In genomic region chr2:159035790-159036411, GRCh38 we compare ENCODE assay signal across 8 cellular contexts.
DNase-seq lines count a peak whose midpoint lies in the region; ATAC-seq and TF ChIP-seq lines count a peak whose summit lies in the region.

No MANE protein-coding gene starts in this region.

- H3K4me3 ChIP-seq in BJ (ENCODE audit: low read depth, low read length): no peak overlapping the region
- no peak overlapping the region for H3K4me3 ChIP-seq in HCT116 (replicated peaks in 1 of 2; ENCODE audit: low read depth in 1 of 2, low read length in 2 of 2)
- H3K4me3 ChIP-seq in Peyer's patch: no peak overlapping the region
- no peak overlapping the region for H3K4me3 ChIP-seq in fibroblast of pulmonary artery (replicated peaks; ENCODE audit: low read depth, low read length)

- H3K9me3 ChIP-seq in HCT116 (ENCODE audit: control insufficient read depth in 1 of 2, insufficient read depth in 1 of 2, low read depth in 1 of 2, low read length in 2 of 2) (no peaks in the 10 kb centered on the region), Peyer's patch (no peaks in the 10 kb centered on the region)

- ATAC-seq in HCT116: peak; percentile 99
- ATAC-seq in HG02623 (IDR thresholded peaks at IDR 0.05; ENCODE audit: unreplicated experiment): no peak
- ATAC-seq in HG03442 (IDR thresholded peaks at IDR 0.05; ENCODE audit: unreplicated experiment): no peak

- no peaks in the 10 kb centered on the region for H4K20me1 ChIP-seq in HCT116 (ENCODE audit: insufficient read depth)

- H3K4me1 ChIP-seq in HCT116 (ENCODE audit: control insufficient read depth in 1 of 2, insufficient read depth in 2 of 2, low read length in 2 of 2): peaks cover 15 to 16% of the 10 kb centered on the region in 2 experiments
- H3K4me1 ChIP-seq in Peyer's patch: peaks cover 0 to 25% (median 0%) of the 10 kb centered on the region in 4 donors

- no TSS peak for BruUV-seq in HCT116 (replicated peaks; lab: Mats Ljungman, UMichigan)

- no peak overlapping the region for H2AFZ ChIP-seq in HCT116 (ENCODE audit: low read depth, low read length, poor library complexity, severe bottlenecking)

- H3K36me3 ChIP-seq in BJ (ENCODE audit: control insufficient read depth, insufficient read depth, low read length) (no peaks in the 10 kb centered on the region), HCT116 (ENCODE audit: control insufficient read depth in 1 of 2, insufficient read depth in 2 of 2, low read length in 2 of 2) (no peaks in the 10 kb centered on the region), Peyer's patch (no peaks in the 10 kb centered on the region)

- POLR2A ChIA-PET in BJ (lab: Charles Lee): no interaction called here
- POLR2A ChIA-PET in HCT116 (lab: Charles Lee): interaction anchor here (0.8 to 0.9 kb wide), 2 partner anchors 39 to 83 kb away, joined by 3 read pairs; no protein-coding TSS in a partner anchor

- H3K27ac ChIP-seq in HCT116 (ENCODE audit: low read depth, low read length): no peak overlapping the region
- H3K27ac ChIP-seq in Peyer's patch: no peak overlapping the region

- H3K9ac ChIP-seq in HCT116 (ENCODE audit: low read length): no peak overlapping the region

- no peak for DNase-seq in BJ (ENCODE audit: low read depth)
- DNase-seq in HCT116 (ENCODE audit: low read depth, low spot score): peak; percentile 62
- peak in 2 of 3 donors; percentile 53 to 76 for DNase-seq in Peyer's patch
- peak; percentile 59 for DNase-seq in fibroblast of pulmonary artery (ENCODE audit: low read depth)
- peak; percentile 50 for DNase-seq in pons (ENCODE audit: low spot score)
- DNase-seq in NCI-H446 treated with DMSO at 0.1 percent for 48 hours (lab: John Stamatoyannopoulos, UW): no peak

- TF ChIP-seq CTCF in BJ (IDR thresholded peaks at IDR 0.05; ENCODE audit: insufficient read depth, low read depth, low read length): 0 out of 2 replicates have a peak, but pooled peaks have one; percentile 12
- peak; percentile 56 to 65 (median 57) for TF ChIP-seq CTCF in HCT116 (IDR thresholded peaks at IDR 0.05 in 2 of 3, conservative IDR thresholded peaks at IDR 0.05 in 1 of 3; ENCODE audit: borderline replicate concordance in 1 of 3, insufficient read depth in 1 of 3, low read depth in 2 of 3, low read length in 2 of 3)
- TF ChIP-seq CTCF in Peyer's patch (IDR thresholded peaks at IDR 0.05): peak in 4 of 6 experiments; percentile 28 to 73 (median 70)
- TF ChIP-seq CTCF in fibroblast of pulmonary artery (IDR thresholded peaks at IDR 0.05; ENCODE audit: low read length, missing control alignments): peak; percentile 14

- CTCF ChIA-PET in BJ (lab: Yijun Ruan, JAX): interaction anchor here (0.6 to 1.6 kb wide), 4 partner anchors 65 to 260 kb away, joined by 3 to 6 read pairs (median 4); no protein-coding TSS in a partner anchor
- CTCF ChIA-PET in HCT116 (lab: Charles Lee): interaction anchor here (0.5 to 1.8 kb wide), 8 partner anchors 79 to 641 kb away, joined by 3 to 24 read pairs (median 3); no protein-coding TSS in a partner anchor

- H3K4me2 ChIP-seq in HCT116 (ENCODE audit: low read length): 0 out of 2 replicates have a peak overlapping the region, but pooled peaks have one; percentile 4

- no peaks in the 10 kb centered on the region; the same call in 1 of the 2 replicates for H3K79me2 ChIP-seq in HCT116 (ENCODE audit: insufficient read depth, low read length)

- intact Hi-C loops in HCT116 (cut with micrococcal nuclease): loop anchor here (1.0 to 5.0 kb wide), 3 partner anchors 82 to 931 kb away; no protein-coding TSS in a partner anchor

- H3K27me3 ChIP-seq in BJ (ENCODE audit: control insufficient read depth, insufficient read depth, low read length) (no peaks in the 10 kb centered on the region), HCT116 (ENCODE audit: insufficient read depth, low read length) (no peaks in the 10 kb centered on the region), Peyer's patch (no peaks in the 10 kb centered on the region)

- TF ChIP-seq POLR2A in HCT116 (IDR thresholded peaks at IDR 0.05; ENCODE audit: borderline replicate concordance, extremely low read depth, insufficient read depth, insufficient read length) (no peak), Peyer's patch (IDR thresholded peaks at IDR 0.05) (no peak)

- RAD21 ChIA-PET in HCT116 (lab: Charles Lee; ENCODE audit: low non-redundant PET in 1 of 2, low total read pairs in 2 of 2, uncharacterized antibody in 2 of 2, unreplicated experiment in 2 of 2): interaction anchor here (0.6 to 2.3 kb wide), 4 partner anchors 61 to 134 kb away, joined by 3 to 12 read pairs (median 8); no protein-coding TSS in a partner anchor

- TF ChIP-seq RAD21 in HCT116 (IDR thresholded peaks at IDR 0.05; ENCODE audit: low read depth): peak; percentile 89

- H3K9me2 ChIP-seq in HCT116 (ENCODE audit: insufficient read depth): no peaks in the 10 kb centered on the region

TF ChIP-seq in HCT116, 20 proteins besides CTCF, POLR2A, EP300 and RAD21:
- TF ChIP-seq MAX (IDR thresholded peaks at IDR 0.05) (no peak), SRF (IDR thresholded peaks at IDR 0.05; ENCODE audit: low read depth) (no peak), CEBPB (IDR thresholded peaks at IDR 0.05; ENCODE audit: low read depth) (no peak), ATF3 (IDR thresholded peaks at IDR 0.05) (no peak), SIN3A (IDR thresholded peaks at IDR 0.05; ENCODE audit: low read depth) (no peak), EZH2phosphoT487 (IDR thresholded peaks at IDR 0.05; ENCODE audit: borderline replicate concordance) (no peak), ELF1 (IDR thresholded peaks at IDR 0.05; ENCODE audit: borderline replicate concordance, low read depth) (no peak), SP1 (IDR thresholded peaks at IDR 0.05; ENCODE audit: low read depth) (no peak), ZNF274 (IDR thresholded peaks at IDR 0.05; ENCODE audit: low read depth, low read length) (no peak), EZH2 (IDR thresholded peaks at IDR 0.05) (no peak), ZBTB33 (IDR thresholded peaks at IDR 0.05; ENCODE audit: extremely low read depth, insufficient replicate concordance, low read length) (no peak), YY1 (IDR thresholded peaks at IDR 0.05; ENCODE audit: extremely low read depth, insufficient replicate concordance, low read depth, low read length) (no peak), ZFX (IDR thresholded peaks at IDR 0.05) (no peak), CBX3 (IDR thresholded peaks at IDR 0.05; ENCODE audit: low read depth) (no peak), TCF7L2 (IDR thresholded peaks at IDR 0.05; ENCODE audit: borderline replicate concordance, extremely low read depth, insufficient read depth, insufficient read length) (no peak), POLR2AphosphoS5 (IDR thresholded peaks at IDR 0.05; ENCODE audit: low read depth, low read length) (no peak), REST (IDR thresholded peaks at IDR 0.05; ENCODE audit: low read depth) (no peak), JUND (IDR thresholded peaks at IDR 0.05) (no peak), EGR1 (IDR thresholded peaks at IDR 0.05; ENCODE audit: low read depth) (no peak), FOSL1 (IDR thresholded peaks at IDR 0.05; ENCODE audit: low read depth) (no peak)

Comparison
In these comparisons a context has a peak if more than half of its experiments do, and no peak if none do; other contexts are left out.
1. DNase-seq: peak in HCT116 (single experiment), Peyer's patch (2 of 3), fibroblast of pulmonary artery (single experiment) and pons (single experiment); none in BJ (single experiment) and NCI-H446 treated with DMSO at 0.1 percent for 48 hours (single experiment).
2. CTCF ChIP-seq: peak in every context shown above with its lines; median percentile 70 in Peyer's patch; 57 in HCT116; 14 in fibroblast of pulmonary artery; 12 in BJ.